ENCODE assay signal across 8 cellular contexts in the genomic region with DNA sequence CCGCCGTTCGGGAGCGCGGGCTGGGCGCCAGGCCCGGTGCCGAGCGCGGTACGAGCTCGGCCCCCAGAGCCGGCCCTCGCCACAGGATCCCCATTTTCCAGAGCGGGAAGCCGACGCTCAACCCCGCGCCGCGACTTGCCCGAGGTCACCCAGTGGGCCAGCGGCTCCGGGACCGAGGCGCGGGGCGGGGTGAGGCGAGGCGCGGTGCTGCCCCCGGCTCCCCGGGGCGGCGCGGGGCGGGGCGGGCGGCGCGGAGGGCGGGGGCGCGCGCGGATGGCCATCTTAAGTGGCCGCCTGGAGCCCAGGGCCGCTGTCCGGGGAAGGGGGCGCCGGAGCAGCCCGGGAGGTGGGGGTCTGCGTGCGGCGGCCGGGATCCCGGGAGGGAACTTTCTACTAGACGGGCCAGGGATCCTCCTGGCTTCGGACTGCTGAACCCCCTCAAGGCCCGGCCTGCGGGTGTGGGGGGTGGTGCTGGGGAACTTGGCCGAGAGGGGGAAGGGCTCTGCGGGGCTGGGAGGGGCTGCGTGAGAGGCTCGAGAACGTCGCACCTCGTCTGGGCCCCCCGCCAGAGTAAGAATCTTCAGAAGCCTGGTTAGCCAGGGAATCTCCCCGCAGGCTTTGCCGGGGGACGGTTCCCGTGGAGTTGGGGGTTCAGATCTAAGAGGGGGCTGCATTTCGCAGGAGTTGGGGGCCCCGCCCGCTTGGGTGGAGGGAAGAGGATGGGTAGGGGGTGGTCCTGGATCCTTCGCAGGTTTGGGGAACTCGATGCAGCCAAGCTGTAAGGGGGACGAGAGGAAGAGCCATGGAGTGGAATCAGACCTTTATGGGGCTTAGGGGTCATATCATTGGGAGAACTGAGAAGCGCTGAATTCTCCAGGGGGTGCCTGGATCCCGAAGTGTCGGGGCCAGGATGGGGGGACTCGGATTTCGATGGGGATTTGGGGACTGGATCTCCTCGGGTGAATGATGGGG. TPM values are rescaled to one million over a fixed set of nuclear protein-coding genes. Genes with fewer than 3 reads are reported as not detected.
DNase-seq lines count a peak whose midpoint lies in the region; ATAC-seq and TF ChIP-seq lines count a peak whose summit lies in the region.

No MANE protein-coding gene starts in this region.

- ATAC-seq in activated B cell treated with CpG ODN at 0.5 μM for 24 hours (ENCODE audit: low read depth) = peak; percentile 52

- TF ChIP-seq CTCF in GM12875 (IDR thresholded peaks at IDR 0.05; ENCODE audit: borderline replicate concordance, insufficient read depth, low read depth, low read length) (no peak), activated B cell treated with CpG ODN at 0.5 μM for 24 hours (IDR thresholded peaks at IDR 0.05) (no peak), lower leg skin (IDR thresholded peaks at IDR 0.05) (no peak)

- peak overlapping the region; percentile 92 for H3K4me3 Mint-ChIP-seq in activated B cell treated with CpG ODN at 0.5 μM for 24 hours

- H3K4me3 ChIP-seq in GM12875 (ENCODE audit: low read depth, low read length) (peak overlapping the region; percentile 57), lower leg skin (ENCODE audit: low read depth, poor library complexity, severe bottlenecking) (peak overlapping the region; percentile 64)

- POLR2A ChIA-PET in activated B cell treated with CpG ODN at 0.5 μM for 24 hours (lab: Charles Lee) = interaction anchor here (0.7 to 4.9 kb wide), 12 partner anchors 8 to 1537 kb away, joined by 3 to 28 read pairs (median 3); a partner anchor contains a TSS

- TF ChIP-seq POLR2A in lower leg skin (IDR thresholded peaks at IDR 0.05) = no peak

- no peaks in the 10 kb centered on the region for H3K9me3 Mint-ChIP-seq in activated B cell treated with CpG ODN at 0.5 μM for 24 hours

- peak overlapping the region; percentile 90 for H3K27ac Mint-ChIP-seq in activated B cell treated with CpG ODN at 0.5 μM for 24 hours

- CTCF ChIA-PET in activated B cell treated with CpG ODN at 0.5 μM for 24 hours (lab: Charles Lee) = interaction anchor here (0.7 to 1.3 kb wide), 5 partner anchors 14 to 199 kb away, joined by 3 to 11 read pairs (median 3); no protein-coding TSS in a partner anchor

- H3K27me3 Mint-ChIP-seq in activated B cell treated with CpG ODN at 0.5 μM for 24 hours = no peaks in the 10 kb centered on the region

- H3K36me3 Mint-ChIP-seq in activated B cell treated with CpG ODN at 0.5 μM for 24 hours (ENCODE audit: low read depth) = peaks cover 12% of the 10 kb centered on the region

- intact Hi-C loops in activated B cell treated with CpG ODN at 0.5 μM for 24 hours (cut with micrococcal nuclease) (loop anchor here (1.0 to 10.0 kb wide), 12 partner anchors 15 to 1161 kb away; a partner anchor contains a TSS), lower leg skin (cut with DNase I; ENCODE audit: low total_unique reads) (no loop called here)

- WGBS in lower leg skin, 2 donors = 0 to 1% methylated on average over 41 to 55 of the region's 85 CpGs

- DNase-seq in HCEC 1CT (peak; percentile 63), M059J (ENCODE audit: low read depth) (peak; percentile 51), activated B cell treated with CpG ODN at 0.5 μM for 24 hours (peak; percentile 72), dedifferentiated amniotic fluid mesenchymal stem cell (ENCODE audit: extremely low spot score) (peak; percentile 28), lower leg skin (ENCODE audit: low spot score in 2 of 2) (peak in 1 of 2 donors; percentile 92), MV-4-11 (lab: John Stamatoyannopoulos, UW) (no peak)
- peak; percentile 20 for DNase-seq in stimulated activated CD8-positive, alpha-beta memory T cell treated with anti-CD3 and anti-CD28 coated beads, Interleukin-12 subunit alpha, Interleukin-12 subunit beta, amount 100 ng/mL, for 24 hours (ENCODE audit: extremely low read depth)

- H3K4me1 Mint-ChIP-seq in activated B cell treated with CpG ODN at 0.5 μM for 24 hours = peaks cover 35% of the 10 kb centered on the region

RNA-seq across cellular contexts. Expression of a gene that starts 0.7 kb away (rescaled TPM):
- total RNA-seq in M059J (2014; rRNA removed; shearing (Covaris generic)) = 31.8 and 55.5 TPM in 2 replicates
- total RNA-seq in activated B cell treated with CpG ODN at 0.5 μM for 24 hours = 107 and 129 TPM in 2 replicates
- 10 to 100 TPM; 25.0 to 68.8 (median 41.2) TPM for total RNA-seq in lower leg skin

RNA-seq across cellular contexts. Expression of a gene that starts 7.3 kb away (rescaled TPM):
- total RNA-seq in M059J (2014; rRNA removed; shearing (Covaris generic)) = not detected in 2 replicates
- total RNA-seq in activated B cell treated with CpG ODN at 0.5 μM for 24 hours = 0.67 and 0.76 TPM in 2 replicates
- 10 to 100 TPM in 1 of 4 donors, 1 to 10 TPM in 3; 6.6 to 12.5 (median 7.7) TPM for total RNA-seq in lower leg skin

RNA-seq across cellular contexts. Expression of a gene that starts 20.1 kb away (rescaled TPM):
- total RNA-seq in M059J (2014; rRNA removed; shearing (Covaris generic)) = not detected in 2 replicates
- total RNA-seq in activated B cell treated with CpG ODN at 0.5 μM for 24 hours = not detected in 2 replicates
- not detected for total RNA-seq in lower leg skin

RNA-seq across cellular contexts. Expression of a gene that starts 32.0 kb away (rescaled TPM):
- total RNA-seq in M059J (2014; rRNA removed; shearing (Covaris generic)) = 1.4 and 2.8 TPM in 2 replicates
- total RNA-seq in activated B cell treated with CpG ODN at 0.5 μM for 24 hours (not detected in 2 replicates), lower leg skin (1 to 10 TPM in 3 of 4 donors, under 1 TPM in 1; 0.46 to 7.0 (median 4.0) TPM)
